1 cellular context compared by ENCODE assay signal in the genomic region with DNA sequence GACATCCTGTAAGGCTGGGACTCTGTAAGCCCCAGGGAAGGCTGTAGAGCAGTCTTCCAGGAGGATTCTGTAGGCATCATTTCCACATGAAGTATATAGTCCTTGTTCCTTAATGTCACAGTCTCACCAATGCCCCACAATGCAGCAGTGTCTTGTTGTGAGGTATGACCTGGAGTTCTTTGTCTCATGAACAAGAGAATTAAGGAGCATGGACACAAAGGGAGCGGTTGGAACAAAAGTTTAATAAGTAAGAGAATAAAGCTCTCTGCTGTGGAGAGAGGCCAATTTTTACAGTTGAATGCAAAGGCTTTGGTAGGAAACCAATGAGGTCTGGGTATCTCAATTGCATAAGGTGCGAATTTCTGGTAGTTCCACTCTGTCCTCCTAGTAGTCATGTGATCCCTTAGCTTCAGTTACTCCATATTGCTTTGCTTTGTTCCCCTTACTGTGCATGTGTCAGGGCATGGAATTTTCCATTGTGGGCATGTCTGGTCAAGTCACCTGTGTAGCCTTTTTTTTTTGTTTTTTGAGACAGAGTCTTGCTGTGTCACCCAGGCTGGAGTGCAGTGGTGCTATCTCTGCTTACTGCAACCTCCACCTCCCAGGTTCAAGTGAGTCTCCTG.
TF ChIP-seq lines count a peak whose summit lies in the region.

No MANE protein-coding gene starts in this region.

TF ChIP-seq in GM23338, 12 proteins besides CTCF, POLR2A, EP300 and RAD21 (continued from another document):
- TF ChIP-seq ZNF462 (CRISPR knock-in tag; IDR thresholded peaks at IDR 0.05) (no peak), EZH2 (IDR thresholded peaks at IDR 0.05; ENCODE audit: low read depth, unreplicated experiment) (no peak), EZH2phosphoT487 (IDR thresholded peaks at IDR 0.05; ENCODE audit: unreplicated experiment) (no peak), ETS1 (IDR thresholded peaks at IDR 0.05) (no peak), JUNB (IDR thresholded peaks at IDR 0.05; ENCODE audit: unreplicated experiment) (no peak), ZNF114 (CRISPR knock-in tag; IDR thresholded peaks at IDR 0.05) (no peak)
- TF ChIP-seq, protein P1, sequence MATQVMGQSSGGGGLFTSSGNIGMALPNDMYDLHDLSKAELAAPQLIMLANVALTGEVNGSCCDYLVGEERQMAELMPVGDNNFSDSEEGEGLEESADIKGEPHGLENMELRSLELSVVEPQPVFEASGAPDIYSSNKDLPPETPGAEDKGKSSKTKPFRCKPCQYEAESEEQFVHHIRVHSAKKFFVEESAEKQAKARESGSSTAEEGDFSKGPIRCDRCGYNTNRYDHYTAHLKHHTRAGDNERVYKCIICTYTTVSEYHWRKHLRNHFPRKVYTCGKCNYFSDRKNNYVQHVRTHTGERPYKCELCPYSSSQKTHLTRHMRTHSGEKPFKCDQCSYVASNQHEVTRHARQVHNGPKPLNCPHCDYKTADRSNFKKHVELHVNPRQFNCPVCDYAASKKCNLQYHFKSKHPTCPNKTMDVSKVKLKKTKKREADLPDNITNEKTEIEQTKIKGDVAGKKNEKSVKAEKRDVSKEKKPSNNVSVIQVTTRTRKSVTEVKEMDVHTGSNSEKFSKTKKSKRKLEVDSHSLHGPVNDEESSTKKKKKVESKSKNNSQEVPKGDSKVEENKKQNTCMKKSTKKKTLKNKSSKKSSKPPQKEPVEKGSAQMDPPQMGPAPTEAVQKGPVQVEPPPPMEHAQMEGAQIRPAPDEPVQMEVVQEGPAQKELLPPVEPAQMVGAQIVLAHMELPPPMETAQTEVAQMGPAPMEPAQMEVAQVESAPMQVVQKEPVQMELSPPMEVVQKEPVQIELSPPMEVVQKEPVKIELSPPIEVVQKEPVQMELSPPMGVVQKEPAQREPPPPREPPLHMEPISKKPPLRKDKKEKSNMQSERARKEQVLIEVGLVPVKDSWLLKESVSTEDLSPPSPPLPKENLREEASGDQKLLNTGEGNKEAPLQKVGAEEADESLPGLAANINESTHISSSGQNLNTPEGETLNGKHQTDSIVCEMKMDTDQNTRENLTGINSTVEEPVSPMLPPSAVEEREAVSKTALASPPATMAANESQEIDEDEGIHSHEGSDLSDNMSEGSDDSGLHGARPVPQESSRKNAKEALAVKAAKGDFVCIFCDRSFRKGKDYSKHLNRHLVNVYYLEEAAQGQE (IDR thresholded peaks at IDR 0.05; ENCODE audit: unreplicated experiment), result no peak
